ENCODE assay signal across 30 cellular contexts in genomic region chr7:10908600-10908999, GRCh38.
DNase-seq lines count a peak whose midpoint lies in the region; ATAC-seq and TF ChIP-seq lines count a peak whose summit lies in the region.
"Had no signal": no experiment of that assay in that cellular context is flagged by ENCODE, and none has a peak within 500 bp of the region (broad histone marks: within the 10 kb centered on the region; RNA-seq: fewer than 3 reads in every experiment).

No MANE protein-coding gene starts in this region.

- H3K27me3 Mint-ChIP-seq in neural progenitor cell (ENCODE audit: insufficient read depth, low read depth), result no peaks in the 10 kb centered on the region
- H3K27me3 Mint-ChIP-seq in activated T-helper 2 cell treated with anti-CD3 and anti-CD28 coated beads, Interferon-gamma antibody, Interleukin-2, Interleukin-4, amounts not matched to agents 10 μg/mL and 5 μg/mL and 100 μg/mL, durations not matched to agents 14 hours and 24 hours and 36 hours (ENCODE audit: low read depth), result no peaks in the 10 kb centered on the region
- H3K27me3 Mint-ChIP-seq: brain; stimulated activated naive CD8-positive, alpha-beta T cell treated with anti-CD3 and anti-CD28 coated beads, Interleukin-15, amount 100 ng/mL, for 72 hours had no signal

- H3K79me2 ChIP-seq in neural progenitor cell (ENCODE audit: low read depth), result no peaks in the 10 kb centered on the region

- H3K4me3 ChIP-seq in HAP-1, result no peak overlapping the region
- H3K4me3 ChIP-seq in NT2/D1 (ENCODE audit: insufficient read length, low read depth), result no peak overlapping the region
- no peak overlapping the region for H3K4me3 ChIP-seq in iPS DF 6.9 (ENCODE audit: low read length)
- H3K4me3 ChIP-seq in neural progenitor cell, result no peak overlapping the region
- no peak overlapping the region for H3K4me3 ChIP-seq in tibial artery
- H3K4me3 ChIP-seq: BLaER1, esophagus muscularis mucosa, MG63, prostate gland, sigmoid colon had no signal

- no CpG with 5 or more reads among the region's 9 CpGs for WGBS in iPS DF 6.9 (ENCODE audit: insufficient coverage, insufficient read length)

- H3K4me1 Mint-ChIP-seq in neural progenitor cell, result peaks cover 8% of the 10 kb centered on the region
- H3K4me1 Mint-ChIP-seq in activated T-helper 2 cell treated with anti-CD3 and anti-CD28 coated beads, Interferon-gamma antibody, Interleukin-2, Interleukin-4, amounts not matched to agents 10 μg/mL and 5 μg/mL and 100 μg/mL, durations not matched to agents 14 hours and 24 hours and 36 hours (ENCODE audit: low read depth), result no peaks in the 10 kb centered on the region
- H3K4me1 Mint-ChIP-seq: naive thymus-derived CD4-positive, alpha-beta T cell; stimulated activated naive CD8-positive, alpha-beta T cell treated with anti-CD3 and anti-CD28 coated beads, Interleukin-15, amount 100 ng/mL, for 72 hours had no signal

- H3F3A ChIP-seq in neural progenitor cell (ENCODE audit: low read depth), result no peaks in the 10 kb centered on the region

- H3K27me3 ChIP-seq in HAP-1 (ENCODE audit: low read depth) (no peaks in the 10 kb centered on the region), NT2/D1 (ENCODE audit: insufficient read depth, insufficient read length) (no peaks in the 10 kb centered on the region), iPS DF 6.9 (ENCODE audit: control insufficient read depth, insufficient read depth, low read length) (no peaks in the 10 kb centered on the region), neural progenitor cell (no peaks in the 10 kb centered on the region), tibial artery (no peaks in the 10 kb centered on the region)
- H3K27me3 ChIP-seq: BLaER1, esophagus muscularis mucosa, MG63, sigmoid colon had no signal

- no peaks in the 10 kb centered on the region for H3K4me1 ChIP-seq in HAP-1
- no peaks in the 10 kb centered on the region for H3K4me1 ChIP-seq in NT2/D1 (ENCODE audit: insufficient read depth, insufficient read length)
- H3K4me1 ChIP-seq in iPS DF 6.9 (ENCODE audit: control insufficient read depth, insufficient read depth, low read length), result peaks cover 2% of the 10 kb centered on the region
- H3K4me1 ChIP-seq in neural progenitor cell, result no peaks in the 10 kb centered on the region
- H3K4me1 ChIP-seq in tibial artery, result no peaks in the 10 kb centered on the region
- H3K4me1 ChIP-seq: BLaER1, esophagus muscularis mucosa, prostate gland, sigmoid colon had no signal

- H3K27ac ChIP-seq in iPS DF 6.9 (ENCODE audit: low read length), result no peak overlapping the region
- H3K27ac ChIP-seq in neural progenitor cell, result no peak overlapping the region
- H3K27ac ChIP-seq in tibial artery, result no peak overlapping the region
- H3K27ac ChIP-seq: BLaER1, esophagus muscularis mucosa, prostate gland, sigmoid colon had no signal

- H3K36me3 ChIP-seq in HAP-1 (replicated peaks), result no peaks in the 10 kb centered on the region
- no peaks in the 10 kb centered on the region for H3K36me3 ChIP-seq in NT2/D1 (ENCODE audit: insufficient read depth, insufficient read length, low read length)
- no peaks in the 10 kb centered on the region for H3K36me3 ChIP-seq in iPS DF 6.9 (ENCODE audit: control insufficient read depth, insufficient read depth, low read length)
- no peaks in the 10 kb centered on the region for H3K36me3 ChIP-seq in neural progenitor cell
- no peaks in the 10 kb centered on the region for H3K36me3 ChIP-seq in tibial artery
- H3K36me3 ChIP-seq: BLaER1, esophagus muscularis mucosa, MG63, prostate gland, sigmoid colon had no signal

- H3K9ac ChIP-seq in NT2/D1 (ENCODE audit: insufficient read length, low read depth), result no peak overlapping the region
- H3K9ac ChIP-seq in neural progenitor cell, result no peak overlapping the region
- H3K9ac ChIP-seq: BLaER1 had no signal

- no peaks in the 10 kb centered on the region for H3K9me3 Mint-ChIP-seq in neural progenitor cell
- H3K9me3 Mint-ChIP-seq in activated T-helper 2 cell treated with anti-CD3 and anti-CD28 coated beads, Interferon-gamma antibody, Interleukin-2, Interleukin-4, amounts not matched to agents 10 μg/mL and 5 μg/mL and 100 μg/mL, durations not matched to agents 14 hours and 24 hours and 36 hours, result peaks cover 4% of the 10 kb centered on the region

- H3K9me3 ChIP-seq in HAP-1 (no peaks in the 10 kb centered on the region), NT2/D1 (ENCODE audit: insufficient read depth, low read length) (peaks cover 31% of the 10 kb centered on the region), iPS DF 6.9 (ENCODE audit: control insufficient read depth, insufficient read depth, low read length) (no peaks in the 10 kb centered on the region; the same call in 1 of the 2 replicates), neural progenitor cell (ENCODE audit: low read depth) (peaks cover 5% of the 10 kb centered on the region), tibial artery (peaks cover 0 to 2% (median 0%) of the 10 kb centered on the region in 3 donors)
- H3K9me3 ChIP-seq: MG63, prostate gland, sigmoid colon had no signal

- H3K36me3 Mint-ChIP-seq in neural progenitor cell, result no peaks in the 10 kb centered on the region
- H3K36me3 Mint-ChIP-seq in activated T-helper 2 cell treated with anti-CD3 and anti-CD28 coated beads, Interferon-gamma antibody, Interleukin-2, Interleukin-4, amounts not matched to agents 10 μg/mL and 5 μg/mL and 100 μg/mL, durations not matched to agents 14 hours and 24 hours and 36 hours (ENCODE audit: low read depth), result no peaks in the 10 kb centered on the region
- H3K36me3 Mint-ChIP-seq: brain had no signal

- intact Hi-C loops in tibial artery (cut with DNase I; ENCODE audit: low total_unique reads), result no loop called here
- intact Hi-C loops in activated T-helper 2 cell treated with anti-CD3 and anti-CD28 coated beads, Interferon-gamma antibody, Interleukin-2, Interleukin-4, amounts not matched to agents 10 μg/mL and 5 μg/mL and 100 μg/mL, durations not matched to agents 14 hours and 24 hours and 36 hours (cut with micrococcal nuclease), result no loop called here

- H3K4me3 Mint-ChIP-seq in neural progenitor cell, result no peak overlapping the region
- H3K4me3 Mint-ChIP-seq in activated T-helper 2 cell treated with anti-CD3 and anti-CD28 coated beads, Interferon-gamma antibody, Interleukin-2, Interleukin-4, amounts not matched to agents 10 μg/mL and 5 μg/mL and 100 μg/mL, durations not matched to agents 14 hours and 24 hours and 36 hours (ENCODE audit: low read depth), result no peak overlapping the region
- H3K4me3 Mint-ChIP-seq: activated CD8-positive, alpha-beta T cell treated with anti-CD3 and anti-CD28 coated beads, Interleukin-2, amount 10 ng/mL, durations not matched to agents 7 days and 5 days; brain; naive thymus-derived CD4-positive, alpha-beta T cell; stimulated activated naive CD8-positive, alpha-beta T cell treated with anti-CD3 and anti-CD28 coated beads, Interleukin-15, amount 100 ng/mL, for 72 hours had no signal

- DNase-seq in HAP-1 (ENCODE audit: low spot score in 2 of 2), result peak; percentile 8 to 59
- DNase-seq in NT2/D1 (ENCODE audit: low read depth, low spot score), result peak; percentile 65
- DNase-seq in iPS DF 6.9 (ENCODE audit: low read depth, low spot score), result peak; percentile 90
- no peak for DNase-seq in neural progenitor cell (ENCODE audit: low spot score)
- DNase-seq in tibial artery, result no peak
- DNase-seq in activated T-helper 2 cell treated with anti-CD3 and anti-CD28 coated beads, Interferon-gamma antibody, Interleukin-2, Interleukin-4, amounts not matched to agents 10 μg/mL and 5 μg/mL and 100 μg/mL, durations not matched to agents 14 hours and 24 hours and 36 hours (ENCODE audit: low spot score), result no peak
- DNase-seq: activated CD8-positive, alpha-beta T cell treated with anti-CD3 and anti-CD28 coated beads, Interleukin-2, amount 10 ng/mL, durations not matched to agents 7 days and 5 days; activated naive CD4-positive, alpha-beta T cell treated with anti-CD3 and anti-CD28 coated beads, Interleukin-2, amount 50 U/mL, for 16 hours; amniotic stem cell; dermis blood vessel endothelial cell; EL; foreskin fibroblast; head of caudate nucleus; KBM-7; MG63; naive thymus-derived CD4-positive, alpha-beta T cell; NCI-H1105; NCI-H187 treated with DMSO at 0.1 percent for 48 hours; nucleus accumbens; SHP77; sigmoid colon; stimulated activated CD4-positive, alpha-beta T cell treated with anti-CD3 and anti-CD28 coated beads, Interleukin-12 subunit alpha, Interleukin-12 subunit beta, amount 100 ng/mL, for 4 hours; stimulated activated CD4-positive, alpha-beta T cell treated with anti-CD3 and anti-CD28 coated beads, Interleukin-2, amount 100 ng/mL, for 48 hours; stimulated activated naive CD8-positive, alpha-beta T cell treated with anti-CD3 and anti-CD28 coated beads, Interleukin-15, amount 100 ng/mL, for 72 hours had no signal

- H4K20me1 ChIP-seq in neural progenitor cell (ENCODE audit: low read depth), result no peaks in the 10 kb centered on the region
- H4K20me1 ChIP-seq: BLaER1 had no signal

- no peak for ATAC-seq in GM19467 (IDR thresholded peaks at IDR 0.05; ENCODE audit: unreplicated experiment)
- ATAC-seq: activated CD8-positive, alpha-beta T cell treated with anti-CD3 and anti-CD28 coated beads, Interleukin-2, amount 10 ng/mL, durations not matched to agents 7 days and 5 days; naive thymus-derived CD4-positive, alpha-beta T cell; Panc1; stimulated activated naive CD8-positive, alpha-beta T cell treated with anti-CD3 and anti-CD28 coated beads, Interleukin-15, amount 100 ng/mL, for 72 hours had no signal

- no peak for TF ChIP-seq CTCF in neural progenitor cell (IDR thresholded peaks at IDR 0.05)
- no peak for TF ChIP-seq CTCF in tibial artery (IDR thresholded peaks at IDR 0.05)

- peak overlapping the region; percentile 42 for H2AFZ ChIP-seq in neural progenitor cell (replicated peaks)

- in situ Hi-C loops in HAP-1 (cut with MboI; ENCODE audit: low sequenced_read_pairs), result no loop called here

- H3K27ac Mint-ChIP-seq in neural progenitor cell, result no peak overlapping the region
- H3K27ac Mint-ChIP-seq in activated T-helper 2 cell treated with anti-CD3 and anti-CD28 coated beads, Interferon-gamma antibody, Interleukin-2, Interleukin-4, amounts not matched to agents 10 μg/mL and 5 μg/mL and 100 μg/mL, durations not matched to agents 14 hours and 24 hours and 36 hours, result no peak overlapping the region
- H3K27ac Mint-ChIP-seq: activated CD8-positive, alpha-beta T cell treated with anti-CD3 and anti-CD28 coated beads, Interleukin-2, amount 10 ng/mL, durations not matched to agents 7 days and 5 days; brain; naive thymus-derived CD4-positive, alpha-beta T cell; stimulated activated naive CD8-positive, alpha-beta T cell treated with anti-CD3 and anti-CD28 coated beads, Interleukin-15, amount 100 ng/mL, for 72 hours had no signal

- H3K4me2 ChIP-seq in neural progenitor cell, result no peak overlapping the region
- H3K4me2 ChIP-seq: BLaER1 had no signal

Comparison
In these comparisons a context has a peak if more than half of its experiments do, and no peak if none do; other contexts are left out.
1. DNase-seq: peak in HAP-1 (2 of 2), NT2/D1 (single experiment) and iPS DF 6.9 (single experiment); none in neural progenitor cell (single experiment), tibial artery (0 of 2) and activated T-helper 2 cell treated with anti-CD3 and anti-CD28 coated beads, Interferon-gamma antibody, Interleukin-2, Interleukin-4, amounts not matched to agents 10 μg/mL and 5 μg/mL and 100 μg/mL, durations not matched to agents 14 hours and 24 hours and 36 hours (single experiment).